9 cellular contexts compared by ENCODE assay signal in the genomic region with DNA sequence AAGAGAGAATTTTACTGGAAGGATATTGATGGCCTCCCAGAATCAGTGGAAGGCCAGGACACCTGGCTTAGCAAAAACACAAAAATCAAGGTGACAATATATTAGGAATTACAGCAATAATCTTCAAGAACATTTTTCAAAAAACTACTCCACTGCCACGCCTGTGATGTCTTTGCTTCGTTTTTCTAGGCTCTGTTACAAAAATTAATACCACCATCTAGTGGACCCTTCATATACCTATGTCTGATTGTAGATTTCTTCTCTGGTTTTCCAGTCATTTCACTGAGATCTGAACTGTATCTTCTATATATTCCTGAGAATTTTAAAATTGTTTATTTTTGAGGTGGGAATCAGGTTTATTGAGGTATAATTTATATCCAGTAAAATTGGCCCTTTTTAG. TPM values are rescaled to one million over a fixed set of nuclear protein-coding genes. Genes with fewer than 3 reads are reported as not detected.
DNase-seq lines count a peak whose midpoint lies in the region; ATAC-seq, FAIRE-seq and TF ChIP-seq lines count a peak whose summit lies in the region.
"Had no signal": no experiment of that assay in that cellular context is flagged by ENCODE, and none has a peak within 500 bp of the region (broad histone marks: within the 10 kb centered on the region; RNA-seq: fewer than 3 reads in every experiment).

No MANE protein-coding gene starts in this region.

- dilution Hi-C loops in IMR-90 (cut with HindIII; ENCODE audit: low sequenced_read_pairs, unreplicated experiment): no loop called here

- no peak overlapping the region for H3K56ac ChIP-seq in IMR-90 (ENCODE audit: extremely low read depth, insufficient read depth, low read length)

- H3K27ac ChIP-seq in IMR-90 (ENCODE audit: insufficient read depth, low read length): no peak overlapping the region
- no peak overlapping the region for H3K27ac ChIP-seq in astrocyte (ENCODE audit: low read depth, low read length)

- H2BK5ac ChIP-seq in IMR-90 (ENCODE audit: low read depth, low read length, poor library complexity, severe bottlenecking): no peak overlapping the region

- no peaks in the 10 kb centered on the region for H3K36me3 ChIP-seq in IMR-90 (ENCODE audit: control insufficient read depth, insufficient read depth, low read length)
- H3K36me3 ChIP-seq in astrocyte (ENCODE audit: insufficient read depth, low read length): no peaks in the 10 kb centered on the region

- H3K27me3 ChIP-seq in IMR-90 (ENCODE audit: control insufficient read depth, insufficient read depth, low read length) (no peaks in the 10 kb centered on the region), astrocyte (ENCODE audit: insufficient read depth, low read length) (no peaks in the 10 kb centered on the region)

- H2AFZ ChIP-seq in IMR-90 (replicated peaks; ENCODE audit: low read length, poor library complexity) (no peak overlapping the region), astrocyte (ENCODE audit: low read depth, low read length) (peak overlapping the region; percentile 35)

- no peaks in the 10 kb centered on the region for H3K9me1 ChIP-seq in IMR-90 (ENCODE audit: insufficient read depth, low read length)

- no peak overlapping the region for H4K91ac ChIP-seq in IMR-90 (ENCODE audit: insufficient read depth, low read depth, low read length)

- no TSS peak for BruUV-seq in IMR-90 (replicated peaks; lab: Mats Ljungman, UMichigan)

- H2AK9ac ChIP-seq in IMR-90 (replicated peaks; ENCODE audit: low read depth, low read length, poor library complexity): no peak overlapping the region

- in situ Hi-C loops in IMR-90 (cut with MboI; ENCODE audit: low sequenced_read_pairs): no loop called here

- no peak overlapping the region for H2BK120ac ChIP-seq in IMR-90 (ENCODE audit: low read depth, low read length)

- POLR2A ChIA-PET in activated CD4-positive, alpha-beta memory T cell treated with anti-CD3 and anti-CD28 coated beads, Interleukin-2, amount 10 ng/mL, durations not matched to agents 7 days and 5 days (lab: Charles Lee): interaction anchor here (3.5 kb wide), 1 partner anchor 11 kb away, joined by 33 read pairs; the partner anchor contains the start of gene GMPS
- POLR2A ChIA-PET in activated CD4-positive, alpha-beta memory T cell treated with anti-CD3 and anti-CD28 coated beads for 36 hours (lab: Charles Lee): no interaction called here
- POLR2A ChIA-PET in IMR-90 (lab: Charles Lee; ENCODE audit: unreplicated experiment): no interaction called here

- no peak overlapping the region for H3K4ac ChIP-seq in IMR-90 (ENCODE audit: low read depth, low read length)

- H3K9ac ChIP-seq in IMR-90 (ENCODE audit: low read depth, low read length) (no peak overlapping the region; the same call in 1 of the 2 replicates), astrocyte (ENCODE audit: low read length) (no peak overlapping the region)

- H3K9me3 Mint-ChIP-seq in activated CD4-positive, alpha-beta memory T cell treated with anti-CD3 and anti-CD28 coated beads, Interleukin-2, amount 10 ng/mL, durations not matched to agents 7 days and 5 days: peaks cover 6% of the 10 kb centered on the region
- no peaks in the 10 kb centered on the region for H3K9me3 Mint-ChIP-seq in activated CD4-positive, alpha-beta memory T cell treated with anti-CD3 and anti-CD28 coated beads for 36 hours
- H3K9me3 Mint-ChIP-seq in astrocyte (ENCODE audit: unreplicated experiment): peaks cover 5% of the 10 kb centered on the region

- no peak overlapping the region for H2BK20ac ChIP-seq in IMR-90 (ENCODE audit: low read depth, low read length)

- ATAC-seq in IMR-90 (ENCODE audit: low read depth) (no peak; the same call in 1 of the 2 replicates), HG03520 (IDR thresholded peaks at IDR 0.05; ENCODE audit: unreplicated experiment) (no peak)

- peaks cover 7% of the 10 kb centered on the region for H3K36me3 Mint-ChIP-seq in activated CD4-positive, alpha-beta memory T cell treated with anti-CD3 and anti-CD28 coated beads, Interleukin-2, amount 10 ng/mL, durations not matched to agents 7 days and 5 days (ENCODE audit: low read depth)
- H3K36me3 Mint-ChIP-seq in activated CD4-positive, alpha-beta memory T cell treated with anti-CD3 and anti-CD28 coated beads for 36 hours: no peaks in the 10 kb centered on the region
- peaks cover 2% of the 10 kb centered on the region for H3K36me3 Mint-ChIP-seq in astrocyte (ENCODE audit: low read depth, unreplicated experiment)

- peak overlapping the region; percentile 51; the same call in 1 of the 2 replicates for H3K4me2 ChIP-seq in IMR-90 (ENCODE audit: low read depth, low read length)
- no peak overlapping the region for H3K4me2 ChIP-seq in astrocyte (ENCODE audit: low read length)

- H3K4me3 ChIP-seq in IMR-90 (ENCODE audit: insufficient read depth, low read depth, low read length) (no peak overlapping the region; the same call in 1 of the 2 replicates), astrocyte (ENCODE audit: insufficient read depth, low read depth, low read length) (no peak overlapping the region), retinal pigment epithelial cell (ENCODE audit: low read length) (no peak overlapping the region)
- H3K4me3 ChIP-seq: lung had no signal

- no peak overlapping the region for H2BK15ac ChIP-seq in IMR-90 (ENCODE audit: low read depth, low read length)

- no peaks in the 10 kb centered on the region for H3K27me3 Mint-ChIP-seq in activated CD4-positive, alpha-beta memory T cell treated with anti-CD3 and anti-CD28 coated beads, Interleukin-2, amount 10 ng/mL, durations not matched to agents 7 days and 5 days
- H3K27me3 Mint-ChIP-seq in activated CD4-positive, alpha-beta memory T cell treated with anti-CD3 and anti-CD28 coated beads for 36 hours: no peaks in the 10 kb centered on the region
- no peaks in the 10 kb centered on the region for H3K27me3 Mint-ChIP-seq in astrocyte (ENCODE audit: low read depth, unreplicated experiment)

- H3K27ac Mint-ChIP-seq in activated CD4-positive, alpha-beta memory T cell treated with anti-CD3 and anti-CD28 coated beads, Interleukin-2, amount 10 ng/mL, durations not matched to agents 7 days and 5 days: peak overlapping the region; percentile 14
- H3K27ac Mint-ChIP-seq in activated CD4-positive, alpha-beta memory T cell treated with anti-CD3 and anti-CD28 coated beads for 36 hours: no peak overlapping the region
- H3K27ac Mint-ChIP-seq in astrocyte (ENCODE audit: unreplicated experiment): no peak overlapping the region

- peaks cover 44% of the 10 kb centered on the region for H3K4me1 Mint-ChIP-seq in activated CD4-positive, alpha-beta memory T cell treated with anti-CD3 and anti-CD28 coated beads, Interleukin-2, amount 10 ng/mL, durations not matched to agents 7 days and 5 days
- peaks cover 26% of the 10 kb centered on the region for H3K4me1 Mint-ChIP-seq in activated CD4-positive, alpha-beta memory T cell treated with anti-CD3 and anti-CD28 coated beads for 36 hours (ENCODE audit: low read depth)
- no peaks in the 10 kb centered on the region for H3K4me1 Mint-ChIP-seq in astrocyte (ENCODE audit: low read depth, unreplicated experiment)

- intact Hi-C loops in activated CD4-positive, alpha-beta memory T cell treated with anti-CD3 and anti-CD28 coated beads for 36 hours (cut with micrococcal nuclease): loop anchor here (10.0 kb wide), 3 partner anchors 695 to 1735 kb away; partner anchors contain the start of genes ARHGEF26, SSR3 and TIPARP
- intact Hi-C loops in IMR-90 (cut with micrococcal nuclease): loop anchor here (10.0 kb wide), 1 partner anchor 1525 kb away; no protein-coding TSS in a partner anchor

- H4K20me1 ChIP-seq in IMR-90 (ENCODE audit: insufficient read depth, low read length) (no peaks in the 10 kb centered on the region), astrocyte (ENCODE audit: insufficient read depth, low read length) (no peaks in the 10 kb centered on the region)

- H3K4me1 ChIP-seq in IMR-90 (ENCODE audit: control insufficient read depth, insufficient read depth, low read length): no peaks in the 10 kb centered on the region
- H3K4me1 ChIP-seq in astrocyte (ENCODE audit: insufficient read depth, low read length): peaks cover 2% of the 10 kb centered on the region

- WGBS in IMR-90 (ENCODE audit: extremely low coverage in 2 of 2, insufficient read length in 1 of 2), 2 experiments: no CpG with 5 or more reads among the region's 2 CpGs

- no peak for DNase-seq in activated CD4-positive, alpha-beta memory T cell treated with anti-CD3 and anti-CD28 coated beads, Interleukin-2, amount 10 ng/mL, durations not matched to agents 7 days and 5 days
- no peak for DNase-seq in activated CD4-positive, alpha-beta memory T cell treated with anti-CD3 and anti-CD28 coated beads for 36 hours
- peak; percentile 18 for DNase-seq in IMR-90
- no peak for DNase-seq in astrocyte (ENCODE audit: low read depth)
- DNase-seq in retinal pigment epithelial cell (ENCODE audit: low read depth): no peak
- DNase-seq in HPDE6-E6E7 (ENCODE audit: extremely low spot score): no peak
- no peak for DNase-seq in SKM-1 (lab: John Stamatoyannopoulos, UW; ENCODE audit: unreplicated experiment)

- no peaks in the 10 kb centered on the region for H3K79me2 ChIP-seq in astrocyte (ENCODE audit: insufficient read depth, low read length)

- no peak overlapping the region for H3K4me3 Mint-ChIP-seq in activated CD4-positive, alpha-beta memory T cell treated with anti-CD3 and anti-CD28 coated beads, Interleukin-2, amount 10 ng/mL, durations not matched to agents 7 days and 5 days
- H3K4me3 Mint-ChIP-seq in activated CD4-positive, alpha-beta memory T cell treated with anti-CD3 and anti-CD28 coated beads for 36 hours: no peak overlapping the region
- no peak overlapping the region for H3K4me3 Mint-ChIP-seq in astrocyte (ENCODE audit: unreplicated experiment)

- TF ChIP-seq POLR2A in IMR-90 (IDR thresholded peaks at IDR 0.05; ENCODE audit: low read depth, low read length): no peak

- TF ChIP-seq RAD21 in IMR-90 (IDR thresholded peaks at IDR 0.05; ENCODE audit: low read length): no peak

- peak; percentile 40; the same call in 1 of the 2 replicates for TF ChIP-seq CTCF in IMR-90 (conservative IDR thresholded peaks at IDR 0.05; ENCODE audit: low read depth, low read length)
- TF ChIP-seq CTCF in astrocyte (IDR thresholded peaks at IDR 0.05; ENCODE audit: insufficient read depth, low read depth, low read length): peak; percentile 24
- TF ChIP-seq CTCF in retinal pigment epithelial cell (conservative IDR thresholded peaks at IDR 0.05; ENCODE audit: low read depth, low read length): peak; percentile 24

- CTCF ChIA-PET in activated CD4-positive, alpha-beta memory T cell treated with anti-CD3 and anti-CD28 coated beads, Interleukin-2, amount 10 ng/mL, durations not matched to agents 7 days and 5 days (lab: Charles Lee): no interaction called here
- CTCF ChIA-PET in activated CD4-positive, alpha-beta memory T cell treated with anti-CD3 and anti-CD28 coated beads for 36 hours (lab: Charles Lee): no interaction called here
- CTCF ChIA-PET in IMR-90 (lab: Yijun Ruan, JAX): no interaction called here

- no peak overlapping the region for H3K14ac ChIP-seq in IMR-90 (replicated peaks; ENCODE audit: low read depth, low read length)

- H2AK5ac ChIP-seq in IMR-90 (ENCODE audit: low read depth, low read length): no peak overlapping the region

- peaks cover 0 to 2% of the 10 kb centered on the region in 2 experiments; a peak in 2 of 4 replicates for H3K79me1 ChIP-seq in IMR-90 (ENCODE audit: low read depth in 1 of 2, low read length in 2 of 2)

- no peak for FAIRE-seq in astrocyte (lab: Jason Lieb, UNC)

- peak overlapping the region; percentile 43; the same call in 1 of the 2 replicates for H4K5ac ChIP-seq in IMR-90 (ENCODE audit: low read depth, low read length)

- no peaks in the 10 kb centered on the region for H3K9me3 ChIP-seq in IMR-90 (ENCODE audit: control insufficient read depth, insufficient read depth, low read length)
- H3K9me3 ChIP-seq in astrocyte (ENCODE audit: insufficient read depth, low read depth, low read length): no peaks in the 10 kb centered on the region

- H3K18ac ChIP-seq in IMR-90 (ENCODE audit: low read depth, low read length): no peak overlapping the region

- H3K23ac ChIP-seq in IMR-90 (ENCODE audit: low read depth, low read length): no peak overlapping the region

- H4K8ac ChIP-seq in IMR-90 (ENCODE audit: low read depth in 2 of 2, low read length in 2 of 2): no peak overlapping the region

RNA-seq across cellular contexts. Expression of gene SLC33A1, which starts 5.6 kb away (rescaled TPM):
- total RNA-seq in activated CD4-positive, alpha-beta memory T cell treated with anti-CD3 and anti-CD28 coated beads, Interleukin-2, amount 10 ng/mL, durations not matched to agents 7 days and 5 days: 10 to 100 TPM; 31.6 to 34.2 TPM
- total RNA-seq in activated CD4-positive, alpha-beta memory T cell treated with anti-CD3 and anti-CD28 coated beads for 36 hours: 10 to 100 TPM; 20.5 to 23.6 TPM
- total RNA-seq in IMR-90 (2012; rRNA removed) (32.4 and 34.4 TPM in 2 replicates), astrocyte (27.3 and 30.4 TPM in 2 replicates)
- polyA plus RNA-seq in IMR-90 (2012; rRNA removed): 12.7 and 12.9 TPM in 2 replicates
- polyA plus RNA-seq in IMR-90 (2012; cell fraction: cytosol; rRNA removed): 7.7 and 9.0 TPM in 2 replicates
- polyA plus RNA-seq in IMR-90 (2012; cell fraction: nucleus; rRNA removed; ENCODE audit: low replicate concordance): 9.8 and 13.6 TPM in 2 replicates

RNA-seq across cellular contexts. Expression of gene GMPS, which starts 10.6 kb away (rescaled TPM):
- total RNA-seq in activated CD4-positive, alpha-beta memory T cell treated with anti-CD3 and anti-CD28 coated beads, Interleukin-2, amount 10 ng/mL, durations not matched to agents 7 days and 5 days: 100 to 1,000 TPM; 106 to 111 TPM
- total RNA-seq in activated CD4-positive, alpha-beta memory T cell treated with anti-CD3 and anti-CD28 coated beads for 36 hours: 100 to 1,000 TPM; 143 to 152 TPM
- total RNA-seq in IMR-90 (2012; rRNA removed): 52.5 and 108 TPM in 2 replicates
- 24.9 and 33.9 TPM in 2 replicates for polyA plus RNA-seq in IMR-90 (2012; rRNA removed)
- 3.0 and 4.3 TPM in 2 replicates for polyA plus RNA-seq in IMR-90 (2012; cell fraction: cytosol; rRNA removed)
- 2.1 and 18.9 TPM in 2 replicates for polyA plus RNA-seq in IMR-90 (2012; cell fraction: nucleus; rRNA removed; ENCODE audit: low replicate concordance)
- total RNA-seq in astrocyte: 58.1 and 59.7 TPM in 2 replicates

RNA-seq across cellular contexts. Expression of gene C3orf33, which starts 53.8 kb away (rescaled TPM):
- total RNA-seq in activated CD4-positive, alpha-beta memory T cell treated with anti-CD3 and anti-CD28 coated beads, Interleukin-2, amount 10 ng/mL, durations not matched to agents 7 days and 5 days: under 1 TPM; 0.48 to 0.86 TPM
- 1 to 10 TPM; 1.6 to 2.5 TPM for total RNA-seq in activated CD4-positive, alpha-beta memory T cell treated with anti-CD3 and anti-CD28 coated beads for 36 hours
- total RNA-seq in IMR-90 (2012; rRNA removed): 0.72 and 1.1 TPM in 2 replicates
- 0.90 and 1.2 TPM in 2 replicates for polyA plus RNA-seq in IMR-90 (2012; rRNA removed)
- 0.55 and 1.2 TPM in 2 replicates for polyA plus RNA-seq in IMR-90 (2012; cell fraction: cytosol; rRNA removed)
- 0.22 and 0.94 TPM in 2 replicates for polyA plus RNA-seq in IMR-90 (2012; cell fraction: nucleus; rRNA removed; ENCODE audit: low replicate concordance)
- 2.4 and 3.2 TPM in 2 replicates for total RNA-seq in astrocyte
